ENCODE assay signal across 11 cellular contexts in the genomic region with DNA sequence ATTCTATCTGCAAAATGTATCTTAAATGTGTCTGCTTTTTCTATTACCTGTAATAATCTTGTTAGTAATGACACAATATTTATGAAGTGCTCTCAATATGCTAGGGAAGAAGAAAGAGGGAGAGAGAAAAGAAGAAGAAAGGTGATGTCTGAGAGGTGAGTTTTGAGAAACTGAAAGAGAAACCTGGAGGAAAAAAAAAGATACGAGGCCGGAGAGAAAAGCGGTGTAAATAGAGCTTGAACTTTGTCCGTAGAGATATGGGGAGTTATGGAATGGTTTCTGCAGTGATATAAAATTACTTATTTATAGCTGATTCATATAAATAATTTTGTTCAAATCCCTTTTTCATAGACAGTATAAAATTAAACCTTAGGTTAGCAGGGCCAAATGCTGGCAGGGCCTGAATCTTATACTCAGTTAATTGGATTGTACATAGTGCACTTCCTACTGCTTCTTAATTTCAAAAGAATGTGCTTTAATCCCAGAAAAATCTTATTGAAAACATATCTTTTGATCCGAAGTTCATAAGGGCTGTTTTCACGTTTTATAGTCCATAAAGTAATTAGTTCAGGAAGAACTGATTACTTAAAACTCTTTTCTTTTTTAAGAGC. TPM values are rescaled to one million over a fixed set of nuclear protein-coding genes. Genes with fewer than 3 reads are reported as not detected.
DNase-seq lines count a peak whose midpoint lies in the region; ATAC-seq and TF ChIP-seq lines count a peak whose summit lies in the region.
"Had no signal": no experiment of that assay in that cellular context is flagged by ENCODE, and none has a peak within 500 bp of the region (broad histone marks: within the 10 kb centered on the region; RNA-seq: fewer than 3 reads in every experiment).

No MANE protein-coding gene starts in this region.

- H3K27me3 Mint-ChIP-seq in activated naive CD4-positive, alpha-beta T cell treated with anti-CD3 and anti-CD28 coated beads, Interleukin-2, amount 50 U/mL, for 24 hours: no peaks in the 10 kb centered on the region
- H3K27me3 Mint-ChIP-seq in activated CD8-positive, alpha-beta T cell treated with anti-CD3 and anti-CD28 coated beads, Interleukin-2, amount 10 ng/mL, durations not matched to agents 7 days and 5 days (ENCODE audit: low read depth): no peaks in the 10 kb centered on the region

- H3K9me3 Mint-ChIP-seq in activated naive CD4-positive, alpha-beta T cell treated with anti-CD3 and anti-CD28 coated beads, Interleukin-2, amount 50 U/mL, for 24 hours: no peaks in the 10 kb centered on the region
- H3K9me3 Mint-ChIP-seq in activated CD8-positive, alpha-beta T cell treated with anti-CD3 and anti-CD28 coated beads, Interleukin-2, amount 10 ng/mL, durations not matched to agents 7 days and 5 days (ENCODE audit: insufficient read depth): no peaks in the 10 kb centered on the region

- CTCF ChIA-PET in activated CD8-positive, alpha-beta T cell treated with anti-CD3 and anti-CD28 coated beads, Interleukin-2, amount 10 ng/mL, durations not matched to agents 7 days and 5 days (lab: Charles Lee): interaction anchor here (0.8 kb wide), 1 partner anchor 10 kb away, joined by 3 read pairs; no protein-coding TSS in a partner anchor

- peaks cover 4% of the 10 kb centered on the region for H3K36me3 Mint-ChIP-seq in activated naive CD4-positive, alpha-beta T cell treated with anti-CD3 and anti-CD28 coated beads, Interleukin-2, amount 50 U/mL, for 24 hours
- H3K36me3 Mint-ChIP-seq in activated CD8-positive, alpha-beta T cell treated with anti-CD3 and anti-CD28 coated beads, Interleukin-2, amount 10 ng/mL, durations not matched to agents 7 days and 5 days (ENCODE audit: low read depth): peaks cover 16% of the 10 kb centered on the region

- peaks cover 15% of the 10 kb centered on the region for H3K4me1 Mint-ChIP-seq in activated naive CD4-positive, alpha-beta T cell treated with anti-CD3 and anti-CD28 coated beads, Interleukin-2, amount 50 U/mL, for 24 hours
- H3K4me1 Mint-ChIP-seq in activated CD8-positive, alpha-beta T cell treated with anti-CD3 and anti-CD28 coated beads, Interleukin-2, amount 10 ng/mL, durations not matched to agents 7 days and 5 days (ENCODE audit: low read depth): peaks cover 23% of the 10 kb centered on the region

- H3K27me3 ChIP-seq in liver (ENCODE audit: control insufficient read depth in 4 of 4, insufficient read depth in 4 of 4, low read length in 3 of 4): no peaks in the 10 kb centered on the region
- H3K27me3 ChIP-seq: SJSA1 had no signal

- no peaks in the 10 kb centered on the region for H3K4me1 ChIP-seq in liver (ENCODE audit: control insufficient read depth in 4 of 4, insufficient read depth in 4 of 4, low read length in 3 of 4)
- H3K4me1 ChIP-seq: SJSA1 had no signal

- H3K27ac Mint-ChIP-seq in activated naive CD4-positive, alpha-beta T cell treated with anti-CD3 and anti-CD28 coated beads, Interleukin-2, amount 50 U/mL, for 24 hours: peak overlapping the region; percentile 80
- H3K27ac Mint-ChIP-seq in activated CD8-positive, alpha-beta T cell treated with anti-CD3 and anti-CD28 coated beads, Interleukin-2, amount 10 ng/mL, durations not matched to agents 7 days and 5 days: peak overlapping the region; percentile 74

- 26% methylated on average over 6 of the region's 6 CpGs for WGBS in liver

- H3K36me3 ChIP-seq in liver (ENCODE audit: control insufficient read depth in 4 of 4, insufficient read depth in 3 of 4, low read depth in 1 of 4, low read length in 3 of 4): no peaks in the 10 kb centered on the region
- H3K36me3 ChIP-seq: SJSA1 had no signal

- peak overlapping the region; percentile 22 to 50 (median 35) for H3K4me3 ChIP-seq in liver (ENCODE audit: low read depth in 1 of 3, low read length in 3 of 3)
- H3K4me3 ChIP-seq: SJSA1 had no signal

- no peak for TF ChIP-seq CTCF in liver (IDR thresholded peaks at IDR 0.05; ENCODE audit: low read depth, low read length, missing input control)

- ATAC-seq in activated CD8-positive, alpha-beta T cell treated with anti-CD3 and anti-CD28 coated beads, Interleukin-2, amount 10 ng/mL, durations not matched to agents 7 days and 5 days: peak; percentile 71
- ATAC-seq in GM18520 (IDR thresholded peaks at IDR 0.05; ENCODE audit: unreplicated experiment) (no peak), GM18867 (IDR thresholded peaks at IDR 0.05; ENCODE audit: unreplicated experiment) (no peak)

- TF ChIP-seq RAD21 in liver (IDR thresholded peaks at IDR 0.05): no peak

- DNase-seq in activated naive CD4-positive, alpha-beta T cell (lab: John Stamatoyannopoulos, UW): no peak
- DNase-seq in activated CD8-positive, alpha-beta T cell treated with anti-CD3 and anti-CD28 coated beads, Interleukin-2, amount 10 ng/mL, durations not matched to agents 7 days and 5 days: no peak
- DNase-seq in Ammon's horn (ENCODE audit: low spot score) (no peak), AG08396 (ENCODE audit: low spot score) (no peak)
- DNase-seq: DMS79 had no signal

- H3K27ac ChIP-seq in liver (ENCODE audit: low read depth in 1 of 2, low read length in 2 of 2): no peak overlapping the region
- H3K27ac ChIP-seq: SJSA1 had no signal

- H3K9me3 ChIP-seq in liver (ENCODE audit: control insufficient read depth in 4 of 4, low read length in 3 of 4): no peaks in the 10 kb centered on the region
- H3K9me3 ChIP-seq: SJSA1 had no signal

- H3K9ac ChIP-seq in liver (ENCODE audit: low read depth in 1 of 2, low read length in 2 of 2): peak overlapping the region; percentile 33 to 80

- POLR2A ChIA-PET in activated CD8-positive, alpha-beta T cell treated with anti-CD3 and anti-CD28 coated beads, Interleukin-2, amount 10 ng/mL, durations not matched to agents 7 days and 5 days (lab: Charles Lee): no interaction called here

- peak overlapping the region; percentile 81 for H3K4me3 Mint-ChIP-seq in activated naive CD4-positive, alpha-beta T cell treated with anti-CD3 and anti-CD28 coated beads, Interleukin-2, amount 50 U/mL, for 24 hours
- H3K4me3 Mint-ChIP-seq in activated CD8-positive, alpha-beta T cell treated with anti-CD3 and anti-CD28 coated beads, Interleukin-2, amount 10 ng/mL, durations not matched to agents 7 days and 5 days: peak overlapping the region; percentile 63

TF ChIP-seq in liver, 16 proteins besides CTCF, POLR2A, EP300 and RAD21:
- no peak for TF ChIP-seq TAF1 (conservative IDR thresholded peaks at IDR 0.05)
- no peak for TF ChIP-seq EGR1 (IDR thresholded peaks at IDR 0.05; ENCODE audit: low read depth in 2 of 2)
- TF ChIP-seq RXRA (IDR thresholded peaks at IDR 0.05): no peak
- TF ChIP-seq HNF4G (IDR thresholded peaks at IDR 0.05): no peak
- no peak for TF ChIP-seq FOXA1 (IDR thresholded peaks at IDR 0.05)
- TF ChIP-seq HNF4A (conservative IDR thresholded peaks at IDR 0.05): peak; percentile 47 to 52
- no peak for TF ChIP-seq YY1 (IDR thresholded peaks at IDR 0.05)

RNA-seq across cellular contexts. Expression of a gene that starts 43.0 kb away (rescaled TPM):
- total RNA-seq in activated CD8-positive, alpha-beta T cell treated with anti-CD3 and anti-CD28 coated beads, Interleukin-2, amount 10 ng/mL, durations not matched to agents 7 days and 5 days: 1 to 10 TPM; 7.5 to 8.2 TPM
- total RNA-seq in liver: 10 to 100 TPM in 1 of 2 donors, under 1 TPM in 1; 0.08 to 19.8 TPM
- under 1 TPM; 0.10 to 0.13 TPM for polyA plus RNA-seq in liver
- total RNA-seq: MCF 10A had no signal
